In the genomic region with DNA sequence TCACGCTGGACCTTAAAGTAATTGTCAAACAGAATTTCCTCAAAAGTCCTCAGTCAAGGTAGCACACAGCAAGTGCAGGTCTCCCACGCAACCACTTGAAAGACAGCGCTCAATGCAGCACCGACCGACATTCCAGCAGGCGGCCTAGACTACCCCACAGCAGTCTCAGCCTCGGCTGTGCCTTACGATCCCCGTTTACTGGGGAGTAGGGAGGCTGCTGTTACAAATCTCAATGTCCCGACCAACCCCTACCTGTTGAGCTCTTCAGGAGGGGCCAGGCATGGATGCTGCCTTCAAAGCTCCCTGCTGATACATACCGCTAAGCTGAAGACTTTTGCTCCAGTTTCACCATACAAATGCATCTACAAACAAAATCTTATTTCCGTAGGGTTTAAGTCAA, we compare ENCODE assay signal across 1 cellular context.
TF ChIP-seq lines count a peak whose summit lies in the region.

No MANE protein-coding gene starts in this region.

TF ChIP-seq in SK-N-SH treated with all-trans-retinoic acid at 6 μM for 48 hours, 23 proteins besides CTCF, POLR2A, EP300 and RAD21 (continued from another document):
- TF ChIP-seq, protein P1, sequence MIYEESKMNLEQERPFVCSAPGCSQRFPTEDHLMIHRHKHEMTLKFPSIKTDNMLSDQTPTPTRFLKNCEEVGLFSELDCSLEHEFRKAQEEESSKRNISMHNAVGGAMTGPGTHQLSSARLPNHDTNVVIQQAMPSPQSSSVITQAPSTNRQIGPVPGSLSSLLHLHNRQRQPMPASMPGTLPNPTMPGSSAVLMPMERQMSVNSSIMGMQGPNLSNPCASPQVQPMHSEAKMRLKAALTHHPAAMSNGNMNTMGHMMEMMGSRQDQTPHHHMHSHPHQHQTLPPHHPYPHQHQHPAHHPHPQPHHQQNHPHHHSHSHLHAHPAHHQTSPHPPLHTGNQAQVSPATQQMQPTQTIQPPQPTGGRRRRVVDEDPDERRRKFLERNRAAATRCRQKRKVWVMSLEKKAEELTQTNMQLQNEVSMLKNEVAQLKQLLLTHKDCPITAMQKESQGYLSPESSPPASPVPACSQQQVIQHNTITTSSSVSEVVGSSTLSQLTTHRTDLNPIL (CRISPR knock-in tag; IDR thresholded peaks at IDR 0.05; ENCODE audit: low read depth) = no peak
- TF ChIP-seq ZNF565 (CRISPR knock-in tag; conservative IDR thresholded peaks at IDR 0.05; ENCODE audit: low read depth) = no peak
- TF ChIP-seq TOX (CRISPR knock-in tag; IDR thresholded peaks at IDR 0.05; ENCODE audit: borderline replicate concordance) = no peak
